8 cellular contexts compared by ENCODE assay signal in genomic region chr12:120086801-120087621, GRCh38. TPM values are rescaled to one million over a fixed set of nuclear protein-coding genes. Genes with fewer than 3 reads are reported as not detected.
DNase-seq lines count a peak whose midpoint lies in the region; ATAC-seq and TF ChIP-seq lines count a peak whose summit lies in the region.

No MANE protein-coding gene starts in this region.

- H3K4me1 ChIP-seq in liver (ENCODE audit: control insufficient read depth in 4 of 4, insufficient read depth in 4 of 4, low read length in 3 of 4) = peaks cover 0 to 13% (median 9%) of the 10 kb centered on the region in 4 donors

- H3K36me3 Mint-ChIP-seq in CD14-positive monocyte = peaks cover 0 to 3% of the 10 kb centered on the region in 2 donors

- H3K36me3 ChIP-seq in liver (ENCODE audit: control insufficient read depth in 4 of 4, insufficient read depth in 3 of 4, low read depth in 1 of 4, low read length in 3 of 4) = no peaks in the 10 kb centered on the region

- peak overlapping the region; percentile 12 to 67 for H3K9ac ChIP-seq in liver (ENCODE audit: low read depth in 1 of 2, low read length in 2 of 2)

- TF ChIP-seq RAD21 in liver (IDR thresholded peaks at IDR 0.05) = peak; percentile 93 to 94

- DNase-seq in CD14-positive monocyte (ENCODE audit: low spot score) (peak; percentile 99), NCI-H69 (lab: John Stamatoyannopoulos, UW) (peak; percentile 100), dermis microvascular lymphatic vessel endothelial cell (ENCODE audit: low read depth in 2 of 2) (peak; percentile 98 to 99)
- peak; percentile 99 for DNase-seq in activated CD4-positive, alpha-beta T cell treated with anti-CD3 and anti-CD28 coated beads, Interleukin-2, amount 50 U/mL, for 24 hours (ENCODE audit: low read depth in 1 of 2, low spot score in 1 of 2)
- peak; percentile 100 for DNase-seq in stimulated activated CD4-positive, alpha-beta T cell treated with anti-CD3 and anti-CD28 coated beads, Interleukin-4, amount 100 ng/mL, for 24 hours

- peaks cover 14% of the 10 kb centered on the region for H3K4me1 Mint-ChIP-seq in CD14-positive monocyte

- H3K4me3 ChIP-seq in liver (ENCODE audit: low read depth in 1 of 3, low read length in 3 of 3) = peak overlapping the region in 2 of 3 donors; percentile 35 to 58

- ATAC-seq in GM19351 (IDR thresholded peaks at IDR 0.05; ENCODE audit: unreplicated experiment) (peak; percentile 96), HG03521 (IDR thresholded peaks at IDR 0.05; ENCODE audit: unreplicated experiment) (peak; percentile 97)

- no peaks in the 10 kb centered on the region for H3K9me3 ChIP-seq in liver (ENCODE audit: control insufficient read depth in 4 of 4, low read length in 3 of 4)

- no peaks in the 10 kb centered on the region for H3K9me3 Mint-ChIP-seq in CD14-positive monocyte

- intact Hi-C loops in CD14-positive monocyte (cut with micrococcal nuclease) = loop anchor here in 1 of 2 donors (5.0 kb wide), 2 partner anchors 35 to 115 kb away; partner anchors contain the start of gene RPLP0

- peak overlapping the region; percentile 29 to 72 for H3K27ac ChIP-seq in liver (ENCODE audit: low read depth in 1 of 2, low read length in 2 of 2)

- H3K4me3 Mint-ChIP-seq in CD14-positive monocyte = peak overlapping the region; percentile 73 to 87

- peak overlapping the region; percentile 54 to 90 (median 81) for H3K27ac Mint-ChIP-seq in CD14-positive monocyte

- peaks cover 7 to 23% (median 15%) of the 10 kb centered on the region in 3 donors for H3K27me3 Mint-ChIP-seq in CD14-positive monocyte (ENCODE audit: low read depth in 3 of 3)

- H3K27me3 ChIP-seq in liver (ENCODE audit: control insufficient read depth in 4 of 4, insufficient read depth in 4 of 4, low read length in 3 of 4) = no peaks in the 10 kb centered on the region

- peak; percentile 95 for TF ChIP-seq CTCF in CD14-positive monocyte (IDR thresholded peaks at IDR 0.05)
- peak; percentile 99 for TF ChIP-seq CTCF in liver (IDR thresholded peaks at IDR 0.05; ENCODE audit: low read depth, low read length, missing input control)

- WGBS in liver = under 1% methylated on average over 55 of the region's 55 CpGs

TF ChIP-seq in liver, 16 proteins besides CTCF, POLR2A, EP300 and RAD21:
- TF ChIP-seq EGR1 (IDR thresholded peaks at IDR 0.05; ENCODE audit: low read depth in 2 of 2) (peak in 1 of 2 donors; percentile 53), ATF3 (IDR thresholded peaks at IDR 0.05) (no peak), RXRA (IDR thresholded peaks at IDR 0.05) (peak; percentile 25 to 57), YY1 (IDR thresholded peaks at IDR 0.05) (peak; percentile 94), HNF4G (IDR thresholded peaks at IDR 0.05) (peak; percentile 38), JUND (IDR thresholded peaks at IDR 0.05) (peak; percentile 40 to 52), FOXA1 (IDR thresholded peaks at IDR 0.05) (no peak), SP1 (IDR thresholded peaks at IDR 0.05) (peak; percentile 98), FOXA2 (IDR thresholded peaks at IDR 0.05) (peak; percentile 29), GABPA (IDR thresholded peaks at IDR 0.05 in 1 of 2, conservative IDR thresholded peaks at IDR 0.05 in 1 of 2) (peak in 1 of 2 donors; percentile 75), TAF1 (conservative IDR thresholded peaks at IDR 0.05) (no peak), HNF4A (conservative IDR thresholded peaks at IDR 0.05) (peak; percentile 17 to 68), NR2F2 (IDR thresholded peaks at IDR 0.05) (no peak)
- TF ChIP-seq, protein P1, sequence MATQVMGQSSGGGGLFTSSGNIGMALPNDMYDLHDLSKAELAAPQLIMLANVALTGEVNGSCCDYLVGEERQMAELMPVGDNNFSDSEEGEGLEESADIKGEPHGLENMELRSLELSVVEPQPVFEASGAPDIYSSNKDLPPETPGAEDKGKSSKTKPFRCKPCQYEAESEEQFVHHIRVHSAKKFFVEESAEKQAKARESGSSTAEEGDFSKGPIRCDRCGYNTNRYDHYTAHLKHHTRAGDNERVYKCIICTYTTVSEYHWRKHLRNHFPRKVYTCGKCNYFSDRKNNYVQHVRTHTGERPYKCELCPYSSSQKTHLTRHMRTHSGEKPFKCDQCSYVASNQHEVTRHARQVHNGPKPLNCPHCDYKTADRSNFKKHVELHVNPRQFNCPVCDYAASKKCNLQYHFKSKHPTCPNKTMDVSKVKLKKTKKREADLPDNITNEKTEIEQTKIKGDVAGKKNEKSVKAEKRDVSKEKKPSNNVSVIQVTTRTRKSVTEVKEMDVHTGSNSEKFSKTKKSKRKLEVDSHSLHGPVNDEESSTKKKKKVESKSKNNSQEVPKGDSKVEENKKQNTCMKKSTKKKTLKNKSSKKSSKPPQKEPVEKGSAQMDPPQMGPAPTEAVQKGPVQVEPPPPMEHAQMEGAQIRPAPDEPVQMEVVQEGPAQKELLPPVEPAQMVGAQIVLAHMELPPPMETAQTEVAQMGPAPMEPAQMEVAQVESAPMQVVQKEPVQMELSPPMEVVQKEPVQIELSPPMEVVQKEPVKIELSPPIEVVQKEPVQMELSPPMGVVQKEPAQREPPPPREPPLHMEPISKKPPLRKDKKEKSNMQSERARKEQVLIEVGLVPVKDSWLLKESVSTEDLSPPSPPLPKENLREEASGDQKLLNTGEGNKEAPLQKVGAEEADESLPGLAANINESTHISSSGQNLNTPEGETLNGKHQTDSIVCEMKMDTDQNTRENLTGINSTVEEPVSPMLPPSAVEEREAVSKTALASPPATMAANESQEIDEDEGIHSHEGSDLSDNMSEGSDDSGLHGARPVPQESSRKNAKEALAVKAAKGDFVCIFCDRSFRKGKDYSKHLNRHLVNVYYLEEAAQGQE (IDR thresholded peaks at IDR 0.05) = peak; percentile 93

RNA-seq across cellular contexts. Expression of gene RAB35, which starts 29.5 kb away (rescaled TPM):
- polyA plus RNA-seq in CD14-positive monocyte = 10 to 100 TPM; 20.4 to 21.6 TPM
- total RNA-seq in dermis microvascular lymphatic vessel endothelial cell = 38.8 and 42.0 TPM in 2 replicates
- 10 to 100 TPM in 1 of 2 donors, 1 to 10 TPM in 1; 8.6 to 11.8 TPM for total RNA-seq in liver
- polyA plus RNA-seq in liver = 10 to 100 TPM in 1 of 2 donors, 1 to 10 TPM in 1; 7.4 to 14.4 TPM

Comparison
In these comparisons a context has a peak if more than half of its experiments do, and no peak if none do; other contexts are left out.
1. Peak in every context shown above with its lines: DNase-seq, ATAC-seq, H3K4me3 ChIP-seq and H3K27ac ChIP-seq.